ENCODE assay signal across 8 cellular contexts in the genomic region with DNA sequence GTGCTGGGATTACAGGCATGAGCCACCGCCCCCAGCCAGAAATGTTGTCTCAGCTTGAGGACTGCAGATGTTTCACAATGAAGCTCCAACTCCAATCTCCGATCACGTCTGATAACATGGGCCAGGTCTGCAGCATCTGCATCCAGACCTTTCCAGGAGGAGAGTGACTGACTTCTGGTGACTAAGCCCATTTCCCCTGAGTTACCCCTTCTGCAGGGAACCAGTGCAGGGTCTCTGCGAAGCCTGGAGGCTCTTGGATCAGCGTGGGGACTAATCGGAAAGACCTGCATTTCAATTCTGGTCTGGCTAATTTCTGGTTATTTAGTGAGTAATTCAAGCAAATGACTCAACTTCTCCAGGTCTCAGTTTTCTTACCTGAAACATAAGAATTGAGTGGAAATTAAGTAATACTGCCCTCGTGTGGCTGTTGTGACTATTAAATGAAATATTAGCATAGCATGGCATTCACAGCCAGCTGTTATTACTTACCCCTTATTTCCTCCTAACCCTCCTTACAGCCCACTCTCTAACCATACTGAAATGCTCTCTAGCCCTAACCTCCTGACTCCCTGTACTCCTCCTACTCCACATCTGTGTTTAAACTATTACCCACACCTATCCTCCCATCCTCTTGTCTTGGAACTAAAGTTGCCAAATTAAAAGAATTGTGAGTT. TPM values are rescaled to one million over a fixed set of nuclear protein-coding genes. Genes with fewer than 3 reads are reported as not detected.
DNase-seq lines count a peak whose midpoint lies in the region; ATAC-seq lines count a peak whose summit lies in the region.

No MANE protein-coding gene starts in this region.

- no peak overlapping the region for H3K4me2 ChIP-seq in mesenchymal stem cell (ENCODE audit: low read length, poor library complexity, severe bottlenecking)

- peak overlapping the region; percentile 85 to 95 (median 94) for H3K27ac Mint-ChIP-seq in CD4-positive, alpha-beta memory T cell

- H3K27me3 ChIP-seq in CD4-positive, alpha-beta memory T cell (ENCODE audit: insufficient read depth, low read length): no peaks in the 10 kb centered on the region
- H3K27me3 ChIP-seq in mesenchymal stem cell (ENCODE audit: control insufficient read depth in 1 of 2, insufficient read depth in 1 of 2, low read length in 2 of 2): no peaks in the 10 kb centered on the region

- CTCF ChIA-PET in CD4-positive, alpha-beta memory T cell (lab: Charles Lee; ENCODE audit: partially characterized antibody): interaction anchor here (0.7 to 11.6 kb wide), 20 partner anchors 8 to 350 kb away, joined by 3 to 203 read pairs (median 6); a partner anchor contains a TSS

- peaks cover 46 to 79% (median 59%) of the 10 kb centered on the region in 4 donors for H3K4me1 Mint-ChIP-seq in CD4-positive, alpha-beta memory T cell

- no peak overlapping the region for H2BK5ac ChIP-seq in mesenchymal stem cell (ENCODE audit: low read depth, low read length, poor library complexity, severe bottlenecking)

- H3K23ac ChIP-seq in mesenchymal stem cell (ENCODE audit: low read length in 2 of 2): no peak overlapping the region

- H3K36me3 Mint-ChIP-seq in CD4-positive, alpha-beta memory T cell: no peaks in the 10 kb centered on the region

- peak; percentile 26 for ATAC-seq in GM21381 (IDR thresholded peaks at IDR 0.05; ENCODE audit: unreplicated experiment)
- no peak for ATAC-seq in HG03095 (IDR thresholded peaks at IDR 0.05; ENCODE audit: unreplicated experiment)

- peak overlapping the region in 1 of 2 donors; percentile 25 for H3K4me3 ChIP-seq in CD4-positive, alpha-beta memory T cell (ENCODE audit: low read length in 2 of 2)
- H3K4me3 ChIP-seq in mesenchymal stem cell (ENCODE audit: insufficient read depth in 1 of 2, low read depth in 1 of 2, low read length in 2 of 2): no peak overlapping the region

- H3K4me3 Mint-ChIP-seq in CD4-positive, alpha-beta memory T cell: peak overlapping the region; percentile 32 to 84 (median 74)

- H3K79me1 ChIP-seq in mesenchymal stem cell (replicated peaks; ENCODE audit: low read length, poor library complexity, severe bottlenecking): peaks cover 9% of the 10 kb centered on the region

- H3K27me3 Mint-ChIP-seq in CD4-positive, alpha-beta memory T cell: no peaks in the 10 kb centered on the region

- H4K91ac ChIP-seq in mesenchymal stem cell (ENCODE audit: low read length): no peak overlapping the region

- POLR2A ChIA-PET in CD4-positive, alpha-beta memory T cell (lab: Charles Lee; ENCODE audit: partially characterized antibody): interaction anchor here (0.7 to 6.2 kb wide), 15 partner anchors 8 to 322 kb away, joined by 3 to 90 read pairs (median 6); a partner anchor contains a TSS

- H3K36me3 ChIP-seq in CD4-positive, alpha-beta memory T cell (ENCODE audit: insufficient read depth, low read length): no peaks in the 10 kb centered on the region
- H3K36me3 ChIP-seq in mesenchymal stem cell (ENCODE audit: control insufficient read depth in 1 of 2, insufficient read depth in 2 of 2, low read depth in 1 of 2, low read length in 2 of 2): peaks cover 0 to 11% of the 10 kb centered on the region in 2 experiments

- no peaks in the 10 kb centered on the region for H3K9me3 ChIP-seq in CD4-positive, alpha-beta memory T cell (ENCODE audit: control insufficient read depth in 1 of 2, low read length in 2 of 2)
- H3K9me3 ChIP-seq in mesenchymal stem cell (ENCODE audit: control insufficient read depth, low read length): no peaks in the 10 kb centered on the region

- H3K4me1 ChIP-seq in CD4-positive, alpha-beta memory T cell (ENCODE audit: insufficient read depth, low read length): peaks cover 70% of the 10 kb centered on the region
- peaks cover 26% of the 10 kb centered on the region for H3K4me1 ChIP-seq in mesenchymal stem cell (ENCODE audit: control insufficient read depth, insufficient read depth, low read depth, low read length)

- H3K14ac ChIP-seq in mesenchymal stem cell (ENCODE audit: low read length in 2 of 2): no peak overlapping the region

- H3K27ac ChIP-seq in CD4-positive, alpha-beta memory T cell (ENCODE audit: low read depth, low read length): peak overlapping the region; percentile 54
- H3K27ac ChIP-seq in cingulate gyrus (ENCODE audit: low read depth, low read length) (peak overlapping the region; percentile 16), mesenchymal stem cell (ENCODE audit: low read length, poor library complexity, severe bottlenecking) (peak overlapping the region; percentile 18)

- H2AFZ ChIP-seq in mesenchymal stem cell (ENCODE audit: low read depth, low read length): no peak overlapping the region

- H2BK12ac ChIP-seq in mesenchymal stem cell (ENCODE audit: low read length in 2 of 2): no peak overlapping the region

- no peak overlapping the region for H4K8ac ChIP-seq in mesenchymal stem cell (ENCODE audit: low read length)

- no peak overlapping the region for H2BK15ac ChIP-seq in mesenchymal stem cell (ENCODE audit: low read depth, poor library complexity, severe bottlenecking)

- no peak overlapping the region for H3K18ac ChIP-seq in mesenchymal stem cell (ENCODE audit: low read depth in 1 of 2, low read length in 2 of 2)

- H3K9ac ChIP-seq in mesenchymal stem cell (ENCODE audit: low read length): no peak overlapping the region

- WGBS in mesenchymal stem cell: 59% methylated on average over 6 of the region's 7 CpGs

- peak; percentile 63 to 70 (median 66) for DNase-seq in CD4-positive, alpha-beta memory T cell
- DNase-seq in NCI-H1105 (lab: John Stamatoyannopoulos, UW): peak; percentile 8
- peak; percentile 47 for DNase-seq in activated CD4-positive, CD25-positive, alpha-beta regulatory T cell treated with anti-CD3 and anti-CD28 coated beads, Interleukin-2, amount 50 U/mL, for 16 hours (ENCODE audit: low read depth, low spot score)
- peak; percentile 61 for DNase-seq in mesenchymal stem cell
- DNase-seq in stromal cell of bone marrow (ENCODE audit: low read depth): peak; percentile 35

- intact Hi-C loops in CD4-positive, alpha-beta memory T cell (cut with micrococcal nuclease): loop anchor here (1.0 to 5.0 kb wide), 5 partner anchors 23 to 682 kb away; a partner anchor contains a TSS

- no peak overlapping the region for H2BK120ac ChIP-seq in mesenchymal stem cell (ENCODE audit: low read depth, low read length)

- no peak overlapping the region for H3K4ac ChIP-seq in mesenchymal stem cell (ENCODE audit: low read depth in 1 of 2, low read length in 2 of 2)

- no peak overlapping the region for H2AK5ac ChIP-seq in mesenchymal stem cell (ENCODE audit: low read length, severe bottlenecking)

- peaks cover 0 to 1% (median 0%) of the 10 kb centered on the region in 8 donors for H3K9me3 Mint-ChIP-seq in CD4-positive, alpha-beta memory T cell

RNA-seq across cellular contexts. Expression of a gene that starts 2.2 kb away (rescaled TPM):
- 10 to 100 TPM; 23.0 to 24.1 TPM for total RNA-seq in CD4-positive, alpha-beta memory T cell
- 10 to 100 TPM; 25.8 to 38.6 TPM for polyA plus RNA-seq in CD4-positive, alpha-beta memory T cell
- polyA plus RNA-seq in mesenchymal stem cell (2013, experiment 1 of 2): 40.6 TPM
- 41.0 TPM for polyA plus RNA-seq in mesenchymal stem cell (2013, experiment 2 of 2)

RNA-seq across cellular contexts. Expression of a gene that starts 46.1 kb away (rescaled TPM):
- 10 to 100 TPM; 35.4 to 38.5 TPM for total RNA-seq in CD4-positive, alpha-beta memory T cell
- polyA plus RNA-seq in CD4-positive, alpha-beta memory T cell: 10 to 100 TPM; 52.0 TPM
- 48.6 TPM for polyA plus RNA-seq in mesenchymal stem cell (2013, experiment 1 of 2)
- 52.3 TPM for polyA plus RNA-seq in mesenchymal stem cell (2013, experiment 2 of 2)

RNA-seq across cellular contexts. Expression of a gene that starts 57.0 kb away (rescaled TPM):
- total RNA-seq in CD4-positive, alpha-beta memory T cell: not detected
- polyA plus RNA-seq in CD4-positive, alpha-beta memory T cell: under 1 TPM; 0.13 to 0.31 TPM
- polyA plus RNA-seq in mesenchymal stem cell (2013, experiment 1 of 2): 0.10 TPM
- polyA plus RNA-seq in mesenchymal stem cell (2013, experiment 2 of 2): 0.11 TPM

Comparison
In these comparisons a context has a peak if more than half of its experiments do, and no peak if none do; other contexts are left out.
1. DNase-seq: peak in every context shown above with its lines; median percentile 66 in CD4-positive, alpha-beta memory T cell; 61 in mesenchymal stem cell; 47 in activated CD4-positive, CD25-positive, alpha-beta regulatory T cell treated with anti-CD3 and anti-CD28 coated beads, Interleukin-2, amount 50 U/mL, for 16 hours; 35 in stromal cell of bone marrow; 8 in NCI-H1105.